ENCODE assay signal across 8 cellular contexts in genomic region chr9:131668439-131669233, GRCh38.
DNase-seq lines count a peak whose midpoint lies in the region; ATAC-seq and TF ChIP-seq lines count a peak whose summit lies in the region.

No MANE protein-coding gene starts in this region.

- peak overlapping the region; percentile 100 for H3K27ac Mint-ChIP-seq in activated T-helper 2 cell treated with anti-CD3 and anti-CD28 coated beads, Interferon-gamma antibody, Interleukin-2, Interleukin-4, amounts not matched to agents 10 μg/mL and 5 μg/mL and 100 μg/mL, durations not matched to agents 14 hours and 24 hours and 36 hours
- H3K27ac Mint-ChIP-seq in glutamatergic neuron (ENCODE audit: unreplicated experiment), result peak overlapping the region; percentile 87

- peaks cover 11% of the 10 kb centered on the region for H3K79me2 ChIP-seq in HCT116 (ENCODE audit: insufficient read depth, low read length)

- peak overlapping the region; percentile 72 for H3K4me3 Mint-ChIP-seq in activated T-helper 2 cell treated with anti-CD3 and anti-CD28 coated beads, Interferon-gamma antibody, Interleukin-2, Interleukin-4, amounts not matched to agents 10 μg/mL and 5 μg/mL and 100 μg/mL, durations not matched to agents 14 hours and 24 hours and 36 hours (ENCODE audit: low read depth)
- peak overlapping the region; percentile 49 for H3K4me3 Mint-ChIP-seq in glutamatergic neuron (ENCODE audit: unreplicated experiment)

- POLR2A ChIA-PET in HCT116 (lab: Charles Lee), result interaction anchor here (0.9 kb wide), 1 partner anchor 10 kb away, joined by 4 read pairs; no protein-coding TSS in a partner anchor

- no peak overlapping the region for H3K9ac ChIP-seq in HCT116 (ENCODE audit: low read length)
- peak overlapping the region; percentile 34 for H3K9ac ChIP-seq in NT2/D1 (ENCODE audit: insufficient read length, low read depth)

- H3K36me3 ChIP-seq in HCT116 (ENCODE audit: control insufficient read depth in 1 of 2, insufficient read depth in 2 of 2, low read length in 2 of 2) (no peaks in the 10 kb centered on the region), NT2/D1 (ENCODE audit: insufficient read depth, insufficient read length, low read length) (peaks cover 4% of the 10 kb centered on the region), spleen (peaks cover 0 to 3% (median 0%) of the 10 kb centered on the region in 6 donors)

- H3K36me3 Mint-ChIP-seq in activated T-helper 2 cell treated with anti-CD3 and anti-CD28 coated beads, Interferon-gamma antibody, Interleukin-2, Interleukin-4, amounts not matched to agents 10 μg/mL and 5 μg/mL and 100 μg/mL, durations not matched to agents 14 hours and 24 hours and 36 hours (ENCODE audit: low read depth), result peaks cover 34% of the 10 kb centered on the region
- H3K36me3 Mint-ChIP-seq in glutamatergic neuron (ENCODE audit: unreplicated experiment), result peaks cover 17% of the 10 kb centered on the region

- peak overlapping the region; percentile 47 for H3K4me2 ChIP-seq in HCT116 (ENCODE audit: low read length)

- no peak for TF ChIP-seq CTCF in HCT116 (IDR thresholded peaks at IDR 0.05 in 2 of 3, conservative IDR thresholded peaks at IDR 0.05 in 1 of 3; ENCODE audit: borderline replicate concordance in 1 of 3, insufficient read depth in 1 of 3, low read depth in 2 of 3, low read length in 2 of 3)
- TF ChIP-seq CTCF in glutamatergic neuron (IDR thresholded peaks at IDR 0.05; ENCODE audit: partially characterized antibody, unreplicated experiment), result no peak
- peak in 1 of 11 experiments; percentile 23 for TF ChIP-seq CTCF in spleen (IDR thresholded peaks at IDR 0.05 in 8 of 11, conservative IDR thresholded peaks at IDR 0.05 in 3 of 11)

- H3K4me3 ChIP-seq in HCT116 (replicated peaks in 1 of 2; ENCODE audit: low read depth in 1 of 2, low read length in 2 of 2) (no peak overlapping the region), NT2/D1 (ENCODE audit: insufficient read length, low read depth) (no peak overlapping the region), spleen (peak overlapping the region in 2 of 8 donors; percentile 10 to 14)

- H3K9me2 ChIP-seq in HCT116 (ENCODE audit: insufficient read depth), result no peaks in the 10 kb centered on the region

- CTCF ChIA-PET in HCT116 (lab: Charles Lee), result no interaction called here

- intact Hi-C loops in HCT116 (cut with micrococcal nuclease), result no loop called here
- intact Hi-C loops in activated T-helper 2 cell treated with anti-CD3 and anti-CD28 coated beads, Interferon-gamma antibody, Interleukin-2, Interleukin-4, amounts not matched to agents 10 μg/mL and 5 μg/mL and 100 μg/mL, durations not matched to agents 14 hours and 24 hours and 36 hours (cut with micrococcal nuclease), result loop anchor here (1.0 to 10.0 kb wide), 7 partner anchors 10 to 164 kb away; partner anchors contain the start of gene POMT1
- intact Hi-C loops in spleen (cut with DNase I; ENCODE audit: low total_unique reads), result no loop called here

- DNase-seq in DMS79 (lab: John Stamatoyannopoulos, UW), result peak; percentile 63
- DNase-seq in HCT116 (ENCODE audit: low read depth, low spot score), result no peak
- no peak for DNase-seq in NT2/D1 (ENCODE audit: low read depth, low spot score)
- DNase-seq in activated T-helper 2 cell treated with anti-CD3 and anti-CD28 coated beads, Interferon-gamma antibody, Interleukin-2, Interleukin-4, amounts not matched to agents 10 μg/mL and 5 μg/mL and 100 μg/mL, durations not matched to agents 14 hours and 24 hours and 36 hours (ENCODE audit: low spot score), result peak; percentile 68
- peak; percentile 39 for DNase-seq in glutamatergic neuron
- peak; percentile 86 for DNase-seq in spleen
- no peak for DNase-seq in GF-D8 (lab: John Stamatoyannopoulos, UW)

- H3K4me1 Mint-ChIP-seq in activated T-helper 2 cell treated with anti-CD3 and anti-CD28 coated beads, Interferon-gamma antibody, Interleukin-2, Interleukin-4, amounts not matched to agents 10 μg/mL and 5 μg/mL and 100 μg/mL, durations not matched to agents 14 hours and 24 hours and 36 hours (ENCODE audit: low read depth), result peaks cover 79% of the 10 kb centered on the region
- peaks cover 46% of the 10 kb centered on the region for H3K4me1 Mint-ChIP-seq in glutamatergic neuron (ENCODE audit: low read depth, unreplicated experiment)

- peak overlapping the region; percentile 3 for H3K27ac ChIP-seq in HCT116 (ENCODE audit: low read depth, low read length)
- peak overlapping the region; percentile 67 to 95 (median 84) for H3K27ac ChIP-seq in spleen

- no peaks in the 10 kb centered on the region for H3K27me3 Mint-ChIP-seq in activated T-helper 2 cell treated with anti-CD3 and anti-CD28 coated beads, Interferon-gamma antibody, Interleukin-2, Interleukin-4, amounts not matched to agents 10 μg/mL and 5 μg/mL and 100 μg/mL, durations not matched to agents 14 hours and 24 hours and 36 hours (ENCODE audit: low read depth)
- peaks cover 2% of the 10 kb centered on the region for H3K27me3 Mint-ChIP-seq in glutamatergic neuron (ENCODE audit: unreplicated experiment)

- RAD21 ChIA-PET in HCT116 (lab: Charles Lee; ENCODE audit: low non-redundant PET in 1 of 2, low total read pairs in 2 of 2, uncharacterized antibody in 2 of 2, unreplicated experiment in 2 of 2), result no interaction called here

- no peak for TF ChIP-seq RAD21 in HCT116 (IDR thresholded peaks at IDR 0.05; ENCODE audit: low read depth)

- TF ChIP-seq POLR2A in HCT116 (IDR thresholded peaks at IDR 0.05; ENCODE audit: borderline replicate concordance, extremely low read depth, insufficient read depth, insufficient read length), result no peak
- no peak for TF ChIP-seq POLR2A in spleen (IDR thresholded peaks at IDR 0.05)

- no peak overlapping the region for H2AFZ ChIP-seq in HCT116 (ENCODE audit: low read depth, low read length, poor library complexity, severe bottlenecking)

- H4K20me1 ChIP-seq in HCT116 (ENCODE audit: insufficient read depth), result no peaks in the 10 kb centered on the region

- BruUV-seq in HCT116 (replicated peaks; lab: Mats Ljungman, UMichigan), result no TSS peak

- H3K9me3 Mint-ChIP-seq in activated T-helper 2 cell treated with anti-CD3 and anti-CD28 coated beads, Interferon-gamma antibody, Interleukin-2, Interleukin-4, amounts not matched to agents 10 μg/mL and 5 μg/mL and 100 μg/mL, durations not matched to agents 14 hours and 24 hours and 36 hours, result no peaks in the 10 kb centered on the region
- H3K9me3 Mint-ChIP-seq in glutamatergic neuron (ENCODE audit: unreplicated experiment), result peaks cover 8% of the 10 kb centered on the region

- 24 to 39% (median 35%) methylated on average over 9 to 14 of the region's 14 CpGs for WGBS in spleen, 5 donors

- no peaks in the 10 kb centered on the region for H3K9me3 ChIP-seq in HCT116 (ENCODE audit: control insufficient read depth in 1 of 2, insufficient read depth in 1 of 2, low read depth in 1 of 2, low read length in 2 of 2)
- peaks cover 18% of the 10 kb centered on the region for H3K9me3 ChIP-seq in NT2/D1 (ENCODE audit: insufficient read depth, low read length)
- no peaks in the 10 kb centered on the region for H3K9me3 ChIP-seq in spleen

- peak; percentile 59 for ATAC-seq in HCT116
- no peak for ATAC-seq in GM19455 (IDR thresholded peaks at IDR 0.05; ENCODE audit: unreplicated experiment)

- H3K27me3 ChIP-seq in HCT116 (ENCODE audit: insufficient read depth, low read length), result no peaks in the 10 kb centered on the region
- no peaks in the 10 kb centered on the region for H3K27me3 ChIP-seq in NT2/D1 (ENCODE audit: insufficient read depth, insufficient read length)
- no peaks in the 10 kb centered on the region for H3K27me3 ChIP-seq in spleen (replicated peaks in 1 of 7)

- H3K4me1 ChIP-seq in HCT116 (ENCODE audit: control insufficient read depth in 1 of 2, insufficient read depth in 2 of 2, low read length in 2 of 2) (peaks cover 15 to 33% of the 10 kb centered on the region in 2 experiments), NT2/D1 (ENCODE audit: insufficient read depth, insufficient read length) (peaks cover 19% of the 10 kb centered on the region), spleen (peaks cover 46 to 100% (median 78%) of the 10 kb centered on the region in 6 donors)

TF ChIP-seq in HCT116, 20 proteins besides CTCF, POLR2A, EP300 and RAD21 (continues in another document):
- TF ChIP-seq ELF1 (IDR thresholded peaks at IDR 0.05; ENCODE audit: borderline replicate concordance, low read depth) (no peak), FOSL1 (IDR thresholded peaks at IDR 0.05; ENCODE audit: low read depth) (no peak), CBX3 (IDR thresholded peaks at IDR 0.05; ENCODE audit: low read depth) (no peak), TCF7L2 (IDR thresholded peaks at IDR 0.05; ENCODE audit: borderline replicate concordance, extremely low read depth, insufficient read depth, insufficient read length) (no peak), JUND (IDR thresholded peaks at IDR 0.05) (no peak), EZH2phosphoT487 (IDR thresholded peaks at IDR 0.05; ENCODE audit: borderline replicate concordance) (no peak)
- TF ChIP-seq, protein P1, sequence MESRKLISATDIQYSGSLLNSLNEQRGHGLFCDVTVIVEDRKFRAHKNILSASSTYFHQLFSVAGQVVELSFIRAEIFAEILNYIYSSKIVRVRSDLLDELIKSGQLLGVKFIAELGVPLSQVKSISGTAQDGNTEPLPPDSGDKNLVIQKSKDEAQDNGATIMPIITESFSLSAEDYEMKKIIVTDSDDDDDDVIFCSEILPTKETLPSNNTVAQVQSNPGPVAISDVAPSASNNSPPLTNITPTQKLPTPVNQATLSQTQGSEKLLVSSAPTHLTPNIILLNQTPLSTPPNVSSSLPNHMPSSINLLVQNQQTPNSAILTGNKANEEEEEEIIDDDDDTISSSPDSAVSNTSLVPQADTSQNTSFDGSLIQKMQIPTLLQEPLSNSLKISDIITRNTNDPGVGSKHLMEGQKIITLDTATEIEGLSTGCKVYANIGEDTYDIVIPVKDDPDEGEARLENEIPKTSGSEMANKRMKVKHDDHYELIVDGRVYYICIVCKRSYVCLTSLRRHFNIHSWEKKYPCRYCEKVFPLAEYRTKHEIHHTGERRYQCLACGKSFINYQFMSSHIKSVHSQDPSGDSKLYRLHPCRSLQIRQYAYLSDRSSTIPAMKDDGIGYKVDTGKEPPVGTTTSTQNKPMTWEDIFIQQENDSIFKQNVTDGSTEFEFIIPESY (IDR thresholded peaks at IDR 0.05; ENCODE audit: extremely low read depth, insufficient replicate concordance, low read length), result no peak

Comparison
In these comparisons a context has a peak if more than half of its experiments do, and no peak if none do; other contexts are left out.
1. DNase-seq: peak in DMS79 (single experiment), activated T-helper 2 cell treated with anti-CD3 and anti-CD28 coated beads, Interferon-gamma antibody, Interleukin-2, Interleukin-4, amounts not matched to agents 10 μg/mL and 5 μg/mL and 100 μg/mL, durations not matched to agents 14 hours and 24 hours and 36 hours (single experiment), glutamatergic neuron (single experiment) and spleen (single experiment); none in HCT116 (single experiment), NT2/D1 (single experiment) and GF-D8 (single experiment).